Comparison of ENCODE assay signal across 8 cellular contexts in genomic region chr4:87853108-87853507, GRCh38. TPM values are rescaled to one million over a fixed set of nuclear protein-coding genes. Genes with fewer than 3 reads are reported as not detected.
DNase-seq lines count a peak whose midpoint lies in the region; ATAC-seq and FAIRE-seq lines count a peak whose summit lies in the region.

No MANE protein-coding gene starts in this region.

- ATAC-seq in HG02642 (IDR thresholded peaks at IDR 0.05; ENCODE audit: poor library complexity, unreplicated experiment) (no peak), GM21528 (IDR thresholded peaks at IDR 0.05; ENCODE audit: low FRiP score, unreplicated experiment) (no peak), T-cell (replicated peaks in 1 of 4) (no peak)

- no peaks in the 10 kb centered on the region for H3K9me3 ChIP-seq in adipocyte (ENCODE audit: control insufficient read depth, low read length)

- peaks cover 7 to 17% (median 12%) of the 10 kb centered on the region in 3 donors for H3K4me1 Mint-ChIP-seq in T-cell

- no peak overlapping the region for H3K9ac ChIP-seq in adipocyte (ENCODE audit: low read length)

- no peaks in the 10 kb centered on the region for H3K27me3 ChIP-seq in adipocyte (replicated peaks; ENCODE audit: control insufficient read depth, insufficient read depth, low read length)

- peaks cover 3 to 6% of the 10 kb centered on the region in 2 donors for H3K27me3 Mint-ChIP-seq in T-cell

- H3K9me3 Mint-ChIP-seq in T-cell, result no peaks in the 10 kb centered on the region

- FAIRE-seq in islet of Langerhans (lab: Jason Lieb, UNC), result peak; percentile 100

- DNase-seq in NCI-H2227 (lab: John Stamatoyannopoulos, UW; ENCODE audit: unreplicated experiment) (peak; percentile 15), NCI-H2227 treated with DMSO at 0.1 percent for 48 hours (lab: John Stamatoyannopoulos, UW) (no peak), MV-4-11 (lab: John Stamatoyannopoulos, UW) (peak; percentile 36), adipocyte (ENCODE audit: low read depth) (peak; percentile 81), T-cell (no peak)

- H3K36me3 ChIP-seq in adipocyte (ENCODE audit: control insufficient read depth, insufficient read depth, low read length, severe bottlenecking), result no peaks in the 10 kb centered on the region

- H3K4me1 ChIP-seq in adipocyte (ENCODE audit: control insufficient read depth, insufficient read depth, low read length), result no peaks in the 10 kb centered on the region

- no peak overlapping the region for H3K4me3 Mint-ChIP-seq in T-cell

- no peaks in the 10 kb centered on the region for H3K36me3 Mint-ChIP-seq in T-cell

- no peak overlapping the region for H3K27ac Mint-ChIP-seq in T-cell

- POLR2A ChIA-PET in T-cell (lab: Charles Lee), result no interaction called here

- H3K4me3 ChIP-seq in adipocyte (ENCODE audit: low read length), result no peak overlapping the region

- CTCF ChIA-PET in T-cell (lab: Charles Lee), result interaction anchor here (0.6 to 1.8 kb wide), 19 partner anchors 9 to 1417 kb away, joined by 3 to 11 read pairs (median 5); partner anchors contain the start of genes HSD17B11 (in 1 of the 2) and SPP1 (in 1 of the 2)

RNA-seq across cellular contexts. Expression of gene MEPE, which starts 20.3 kb away (rescaled TPM):
- not detected for total RNA-seq in T-cell

RNA-seq across cellular contexts. Expression of gene IBSP, which starts 53.8 kb away (rescaled TPM):
- total RNA-seq in T-cell, result not detected

Comparison
In these comparisons a context has a peak if more than half of its experiments do, and no peak if none do; other contexts are left out.
1. DNase-seq: peak in NCI-H2227 (single experiment), MV-4-11 (single experiment) and adipocyte (single experiment); none in NCI-H2227 treated with DMSO at 0.1 percent for 48 hours (single experiment) and T-cell (0 of 34).